Comparison of ENCODE assay signal across 8 cellular contexts in genomic region chr17:40399185-40399584, GRCh38. TPM values are rescaled to one million over a fixed set of nuclear protein-coding genes. Genes with fewer than 3 reads are reported as not detected.
DNase-seq lines count a peak whose midpoint lies in the region; ATAC-seq, FAIRE-seq and TF ChIP-seq lines count a peak whose summit lies in the region.

No MANE protein-coding gene starts in this region.

- H3K4me2 ChIP-seq in PC-9 = no peak overlapping the region

- no peaks in the 10 kb centered on the region for H3K9me2 ChIP-seq in PC-9 (ENCODE audit: insufficient read depth)

- DNase-seq in CD4-positive, alpha-beta T cell = peak in 1 of 10 experiments; percentile 19
- DNase-seq in H54 (ENCODE audit: insufficient read length, low spot score) (no peak), PC-9 (peak in 1 of 2 experiments; percentile 48), mucosa of descending colon (no peak)
- DNase-seq in effector memory CD8-positive, alpha-beta T cell = peak in 1 of 3 experiments; percentile 8

- H4K20me1 ChIP-seq in PC-9 (ENCODE audit: insufficient read depth) = 0 out of 2 replicates have a peak, but pooled peaks cover 3% of the 10 kb centered on the region

- ATAC-seq in CD4-positive, alpha-beta T cell (ENCODE audit: poor library complexity) = peak; percentile 71
- peak; percentile 59 for ATAC-seq in effector memory CD8-positive, alpha-beta T cell (replicated peaks)
- peak; percentile 35 for ATAC-seq in mucosa of descending colon
- ATAC-seq in HG02623 (IDR thresholded peaks at IDR 0.05; ENCODE audit: unreplicated experiment) = no peak
- no peak for ATAC-seq in GM18868 (IDR thresholded peaks at IDR 0.05; ENCODE audit: unreplicated experiment)
- no peak for ATAC-seq in HG02610 (IDR thresholded peaks at IDR 0.05; ENCODE audit: unreplicated experiment)

- TF ChIP-seq CTCF in CD4-positive, alpha-beta T cell (IDR thresholded peaks at IDR 0.05) = peak; percentile 91
- peak; percentile 70 for TF ChIP-seq CTCF in PC-9 (conservative IDR thresholded peaks at IDR 0.05)
- TF ChIP-seq CTCF in mucosa of descending colon (IDR thresholded peaks at IDR 0.05) = no peak

- POLR2A ChIA-PET in CD4-positive, alpha-beta T cell (lab: Charles Lee) = interaction anchor here (0.9 to 1.2 kb wide), 4 partner anchors 133 to 153 kb away, joined by 3 to 5 read pairs (median 3); no protein-coding TSS in a partner anchor
- POLR2A ChIA-PET in PC-9 (lab: Charles Lee; ENCODE audit: unreplicated experiment) = no interaction called here

- H2AFZ ChIP-seq in PC-9 = no peak overlapping the region

- H3K9me3 ChIP-seq in CD4-positive, alpha-beta T cell (ENCODE audit: control insufficient read depth, low read length) = no peaks in the 10 kb centered on the region
- H3K9me3 ChIP-seq in PC-9 (ENCODE audit: insufficient read depth, low read depth) = no peaks in the 10 kb centered on the region
- H3K9me3 ChIP-seq in mucosa of descending colon = no peaks in the 10 kb centered on the region

- BruUV-seq in PC-9 (replicated peaks; lab: Mats Ljungman, UMichigan) = TSS peak; percentile 2

- H3K36me3 ChIP-seq in PC-9 (ENCODE audit: low read depth) (peaks cover 61% of the 10 kb centered on the region), mucosa of descending colon (ENCODE audit: low read depth) (no peaks in the 10 kb centered on the region)

- no peaks in the 10 kb centered on the region for H3K27me3 ChIP-seq in CD4-positive, alpha-beta T cell (ENCODE audit: control insufficient read depth, insufficient read depth, low read length)
- H3K27me3 ChIP-seq in PC-9 (ENCODE audit: insufficient read depth, low read depth) = no peaks in the 10 kb centered on the region

- no peak overlapping the region for H3K27ac ChIP-seq in CD4-positive, alpha-beta T cell (ENCODE audit: low read depth, low read length)
- no peak overlapping the region for H3K27ac ChIP-seq in PC-9

- no peak for TF ChIP-seq POLR2A in H54 (IDR thresholded peaks at IDR 0.05; ENCODE audit: low read depth, low read length)

- peak; percentile 36 for FAIRE-seq in H54 (lab: Jason Lieb, UNC)

- intact Hi-C loops in CD4-positive, alpha-beta T cell (cut with DNase I, micrococcal nuclease) = loop anchor here (1.0 to 5.0 kb wide), 5 partner anchors 16 to 218 kb away; partner anchors contain the start of gene IGFBP4 (in 1 of the 2)
- intact Hi-C loops in PC-9 (cut with micrococcal nuclease; ENCODE audit: unreplicated experiment) = loop anchor here (1.0 kb wide), 2 partner anchors 134 to 161 kb away; no protein-coding TSS in a partner anchor
- intact Hi-C loops in mucosa of descending colon (cut with DNase I, micrococcal nuclease) = no loop called here

- H3K4me3 Mint-ChIP-seq in CD4-positive, alpha-beta T cell = no peak overlapping the region
- no peak overlapping the region for H3K4me3 Mint-ChIP-seq in effector memory CD8-positive, alpha-beta T cell

- H3K4me1 ChIP-seq in PC-9 (replicated peaks; ENCODE audit: insufficient read depth) = no peaks in the 10 kb centered on the region
- H3K4me1 ChIP-seq in mucosa of descending colon (ENCODE audit: low read depth) = no peaks in the 10 kb centered on the region

- H3K79me2 ChIP-seq in PC-9 (ENCODE audit: low read depth) = no peaks in the 10 kb centered on the region

- no peak overlapping the region for H3K4me3 ChIP-seq in PC-9
- no peak overlapping the region for H3K4me3 ChIP-seq in mucosa of descending colon

- no peaks in the 10 kb centered on the region for H3K9me3 Mint-ChIP-seq in CD4-positive, alpha-beta T cell
- no peaks in the 10 kb centered on the region for H3K9me3 Mint-ChIP-seq in effector memory CD8-positive, alpha-beta T cell

- H3K36me3 Mint-ChIP-seq in CD4-positive, alpha-beta T cell (ENCODE audit: low read depth) = no peaks in the 10 kb centered on the region
- H3K36me3 Mint-ChIP-seq in effector memory CD8-positive, alpha-beta T cell (ENCODE audit: insufficient read depth) = peaks cover 2% of the 10 kb centered on the region

- no peak overlapping the region for H3K27ac Mint-ChIP-seq in CD4-positive, alpha-beta T cell
- no peak overlapping the region for H3K27ac Mint-ChIP-seq in effector memory CD8-positive, alpha-beta T cell

- peaks cover 22% of the 10 kb centered on the region for H3K4me1 Mint-ChIP-seq in CD4-positive, alpha-beta T cell (ENCODE audit: low read depth)
- H3K4me1 Mint-ChIP-seq in effector memory CD8-positive, alpha-beta T cell (ENCODE audit: low read depth in 2 of 2) = peaks cover 4% of the 10 kb centered on the region in 2 donors

- CTCF ChIA-PET in CD4-positive, alpha-beta T cell (lab: Charles Lee) = interaction anchor here (0.8 to 2.4 kb wide), 9 partner anchors 11 to 161 kb away, joined by 3 to 7 read pairs (median 3); no protein-coding TSS in a partner anchor
- CTCF ChIA-PET in PC-9 (lab: Charles Lee) = interaction anchor here (0.6 to 0.7 kb wide), 3 partner anchors 18 to 228 kb away, joined by 4 to 7 read pairs (median 6); no protein-coding TSS in a partner anchor

- H3K27me3 Mint-ChIP-seq in CD4-positive, alpha-beta T cell = no peaks in the 10 kb centered on the region
- H3K27me3 Mint-ChIP-seq in effector memory CD8-positive, alpha-beta T cell = no peaks in the 10 kb centered on the region

- H3F3A ChIP-seq in PC-9 (ENCODE audit: insufficient read depth, low read depth) = peaks cover 83% of the 10 kb centered on the region

RNA-seq across cellular contexts. Expression of gene TOP2A, which starts 18.5 kb away (rescaled TPM):
- 1 to 10 TPM; 3.6 to 3.8 TPM for total RNA-seq in CD4-positive, alpha-beta T cell
- 156 and 235 TPM in 2 replicates for total RNA-seq in PC-9 (2021)
- 10 to 100 TPM in 2 of 3 donors, 1 to 10 TPM in 1; 6.9 to 50.1 (median 11.4) TPM for total RNA-seq in mucosa of descending colon

RNA-seq across cellular contexts. Expression of gene GJD3, which starts 34.6 kb away (rescaled TPM):
- not detected for total RNA-seq in CD4-positive, alpha-beta T cell
- total RNA-seq in PC-9 (2021) = not detected in 2 replicates
- 1 to 10 TPM in 2 of 3 donors, under 1 TPM in 1; 0.81 to 1.4 (median 1.2) TPM for total RNA-seq in mucosa of descending colon

RNA-seq across cellular contexts. Expression of gene IGFBP4, which starts 44.1 kb away (rescaled TPM):
- total RNA-seq in CD4-positive, alpha-beta T cell = 1 to 10 TPM; 2.5 to 2.6 TPM
- total RNA-seq in PC-9 (2021) (138 and 211 TPM in 2 replicates), mucosa of descending colon (100 to 1,000 TPM; 215 to 459 (median 244) TPM)

Comparison
In these comparisons a context has a peak if more than half of its experiments do, and no peak if none do; other contexts are left out.
1. ATAC-seq: peak in CD4-positive, alpha-beta T cell (single experiment), effector memory CD8-positive, alpha-beta T cell (single experiment) and mucosa of descending colon (single experiment); none in HG02623 (single experiment), GM18868 (single experiment) and HG02610 (single experiment).
2. RNA of gene IGFBP4, which starts 44.1 kb away (total RNA-seq): 215 to 459 TPM in mucosa of descending colon and 138 to 211 TPM in PC-9; 2.5 to 2.6 TPM in CD4-positive, alpha-beta T cell; every median in the first group is over 10 times any median in the second.
3. intact Hi-C loops: an anchor here in CD4-positive, alpha-beta T cell (1.0 to 5.0 kb wide) and PC-9 (1.0 kb wide); none called in mucosa of descending colon.